ENCODE assay signal across 8 cellular contexts in genomic region chr15:99442268-99442897, GRCh38.
A peak's percentile ranks its signal among the peaks of the same experiment; 100 is the strongest.
DNase-seq lines count a peak whose midpoint lies in the region; ATAC-seq and TF ChIP-seq lines count a peak whose summit lies in the region.

No MANE protein-coding gene starts in this region.

- peak overlapping the region; percentile 36 to 61 (median 48) for H3K27ac ChIP-seq in transverse colon

- H3K27me3 ChIP-seq in transverse colon = no peaks in the 10 kb centered on the region

- no peak overlapping the region for H3K4me3 ChIP-seq in transverse colon

- peaks cover 13 to 26% (median 16%) of the 10 kb centered on the region in 4 donors for H3K4me1 ChIP-seq in transverse colon

- POLR2A ChIA-PET in activated CD4-positive, alpha-beta memory T cell treated with anti-CD3 and anti-CD28 coated beads, Interleukin-2, amount 10 ng/mL, durations not matched to agents 7 days and 5 days (lab: Charles Lee) = interaction anchor here (0.8 kb wide), 1 partner anchor 262 kb away, joined by 3 read pairs; no protein-coding TSS in a partner anchor
- POLR2A ChIA-PET in activated CD4-positive, alpha-beta memory T cell treated with anti-CD3 and anti-CD28 coated beads for 36 hours (lab: Charles Lee) = no interaction called here

- peak; percentile 77 for ATAC-seq in left colon

- in situ Hi-C loops in transverse colon (cut with MboI; ENCODE audit: low pct_ligation_motif_present in 1 of 4, low pct_unique_long_range_greater_than_20kb in 1 of 4, low sequenced_read_pairs in 3 of 4) = no loop called here

- no peak overlapping the region for H3K27ac Mint-ChIP-seq in activated CD4-positive, alpha-beta memory T cell treated with anti-CD3 and anti-CD28 coated beads, Interleukin-2, amount 10 ng/mL, durations not matched to agents 7 days and 5 days
- no peak overlapping the region for H3K27ac Mint-ChIP-seq in activated CD4-positive, alpha-beta memory T cell treated with anti-CD3 and anti-CD28 coated beads for 36 hours
- no peak overlapping the region for H3K27ac Mint-ChIP-seq in immature natural killer cell

- DNase-seq in activated CD4-positive, alpha-beta memory T cell treated with anti-CD3 and anti-CD28 coated beads, Interleukin-2, amount 10 ng/mL, durations not matched to agents 7 days and 5 days = peak; percentile 13
- DNase-seq in activated CD4-positive, alpha-beta memory T cell treated with anti-CD3 and anti-CD28 coated beads for 36 hours = no peak
- DNase-seq in astrocyte of the hippocampus (ENCODE audit: low read depth, low spot score) (peak; percentile 84), left colon (peak in 1 of 2 donors; percentile 49), transverse colon (peak; percentile 56), SKM-1 (lab: John Stamatoyannopoulos, UW; ENCODE audit: unreplicated experiment) (no peak), NCI-H1417 treated with DMSO at 0.1 percent for 48 hours (lab: John Stamatoyannopoulos, UW) (no peak), immature natural killer cell (no peak)

- WGBS in transverse colon (ENCODE audit: low coverage in 1 of 2), 2 donors = 12 to 32% methylated on average over 12 to 13 of the region's 13 CpGs

- H3K36me3 Mint-ChIP-seq in activated CD4-positive, alpha-beta memory T cell treated with anti-CD3 and anti-CD28 coated beads, Interleukin-2, amount 10 ng/mL, durations not matched to agents 7 days and 5 days (ENCODE audit: low read depth) = no peaks in the 10 kb centered on the region
- H3K36me3 Mint-ChIP-seq in activated CD4-positive, alpha-beta memory T cell treated with anti-CD3 and anti-CD28 coated beads for 36 hours = no peaks in the 10 kb centered on the region
- no peaks in the 10 kb centered on the region for H3K36me3 Mint-ChIP-seq in immature natural killer cell

- CTCF ChIA-PET in activated CD4-positive, alpha-beta memory T cell treated with anti-CD3 and anti-CD28 coated beads, Interleukin-2, amount 10 ng/mL, durations not matched to agents 7 days and 5 days (lab: Charles Lee) = interaction anchor here (2.2 kb wide), 1 partner anchor 169 kb away, joined by 5 read pairs; no protein-coding TSS in a partner anchor
- CTCF ChIA-PET in activated CD4-positive, alpha-beta memory T cell treated with anti-CD3 and anti-CD28 coated beads for 36 hours (lab: Charles Lee) = interaction anchor here (1.0 to 1.9 kb wide), 2 partner anchors 170 to 314 kb away, joined by 3 to 5 read pairs; no protein-coding TSS in a partner anchor

- TF ChIP-seq CTCF in transverse colon (IDR thresholded peaks at IDR 0.05) = no peak

- H3K27me3 Mint-ChIP-seq in activated CD4-positive, alpha-beta memory T cell treated with anti-CD3 and anti-CD28 coated beads, Interleukin-2, amount 10 ng/mL, durations not matched to agents 7 days and 5 days = peaks cover 19% of the 10 kb centered on the region
- no peaks in the 10 kb centered on the region for H3K27me3 Mint-ChIP-seq in activated CD4-positive, alpha-beta memory T cell treated with anti-CD3 and anti-CD28 coated beads for 36 hours
- peaks cover 3 to 5% (median 5%) of the 10 kb centered on the region in 3 donors for H3K27me3 Mint-ChIP-seq in immature natural killer cell (ENCODE audit: low read depth in 3 of 3)

- intact Hi-C loops in activated CD4-positive, alpha-beta memory T cell treated with anti-CD3 and anti-CD28 coated beads for 36 hours (cut with micrococcal nuclease) = loop anchor here (2.0 to 5.0 kb wide), 2 partner anchors 18 to 125 kb away; partner anchors contain the start of gene MEF2A
- intact Hi-C loops in left colon (cut with DNase I, micrococcal nuclease) (no loop called here), transverse colon (cut with DNase I; ENCODE audit: low total_unique reads) (no loop called here)

- H3K4me1 Mint-ChIP-seq in activated CD4-positive, alpha-beta memory T cell treated with anti-CD3 and anti-CD28 coated beads, Interleukin-2, amount 10 ng/mL, durations not matched to agents 7 days and 5 days = peaks cover 15% of the 10 kb centered on the region
- peaks cover 27% of the 10 kb centered on the region for H3K4me1 Mint-ChIP-seq in activated CD4-positive, alpha-beta memory T cell treated with anti-CD3 and anti-CD28 coated beads for 36 hours (ENCODE audit: low read depth)
- H3K4me1 Mint-ChIP-seq in immature natural killer cell = peaks cover 0 to 6% of the 10 kb centered on the region in 2 donors

- no peaks in the 10 kb centered on the region for H3K36me3 ChIP-seq in transverse colon

- no peak for TF ChIP-seq EP300 in transverse colon (IDR thresholded peaks at IDR 0.05; ENCODE audit: low read depth)

- no peaks in the 10 kb centered on the region for H3K9me3 Mint-ChIP-seq in activated CD4-positive, alpha-beta memory T cell treated with anti-CD3 and anti-CD28 coated beads, Interleukin-2, amount 10 ng/mL, durations not matched to agents 7 days and 5 days
- no peaks in the 10 kb centered on the region for H3K9me3 Mint-ChIP-seq in activated CD4-positive, alpha-beta memory T cell treated with anti-CD3 and anti-CD28 coated beads for 36 hours
- no peaks in the 10 kb centered on the region for H3K9me3 Mint-ChIP-seq in immature natural killer cell

- no peak overlapping the region for H3K4me3 Mint-ChIP-seq in activated CD4-positive, alpha-beta memory T cell treated with anti-CD3 and anti-CD28 coated beads, Interleukin-2, amount 10 ng/mL, durations not matched to agents 7 days and 5 days
- no peak overlapping the region for H3K4me3 Mint-ChIP-seq in activated CD4-positive, alpha-beta memory T cell treated with anti-CD3 and anti-CD28 coated beads for 36 hours
- no peak overlapping the region for H3K4me3 Mint-ChIP-seq in immature natural killer cell

- TF ChIP-seq POLR2A in transverse colon (IDR thresholded peaks at IDR 0.05) = no peak

- H3K9me3 ChIP-seq in transverse colon = no peaks in the 10 kb centered on the region

Comparison
In these comparisons a context has a peak if more than half of its experiments do, and no peak if none do; other contexts are left out.
1. DNase-seq: peak in activated CD4-positive, alpha-beta memory T cell treated with anti-CD3 and anti-CD28 coated beads, Interleukin-2, amount 10 ng/mL, durations not matched to agents 7 days and 5 days (single experiment), astrocyte of the hippocampus (single experiment) and transverse colon (single experiment); none in activated CD4-positive, alpha-beta memory T cell treated with anti-CD3 and anti-CD28 coated beads for 36 hours (single experiment), SKM-1 (single experiment), NCI-H1417 treated with DMSO at 0.1 percent for 48 hours (single experiment) and immature natural killer cell (0 of 3).